18 cellular contexts compared by ENCODE assay signal in the genomic region with DNA sequence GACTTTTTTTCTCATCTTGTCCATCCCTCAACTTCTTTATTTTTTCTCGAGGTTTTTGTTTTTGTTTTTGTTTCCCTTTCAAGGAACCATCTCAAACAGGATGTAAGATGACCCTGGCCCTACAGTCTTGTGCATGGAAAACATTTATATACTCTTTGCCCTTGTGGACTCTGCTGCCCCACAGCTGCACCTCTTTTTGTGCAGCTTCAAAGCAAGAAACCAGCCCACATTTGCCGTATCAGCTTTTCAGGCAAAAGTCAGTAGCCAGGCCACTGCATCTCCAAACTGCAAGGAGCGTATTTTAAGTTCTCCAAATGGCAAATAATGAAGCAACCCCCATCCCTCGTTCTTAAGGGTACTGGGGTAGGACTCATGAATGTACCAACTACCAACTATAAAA.
A peak's percentile ranks its signal among the peaks of the same experiment; 100 is the strongest.
DNase-seq lines count a peak whose midpoint lies in the region; ATAC-seq, FAIRE-seq and TF ChIP-seq lines count a peak whose summit lies in the region.
"Had no signal": no experiment of that assay in that cellular context is flagged by ENCODE, and none has a peak within 500 bp of the region (broad histone marks: within the 10 kb centered on the region; RNA-seq: fewer than 3 reads in every experiment).

No MANE protein-coding gene starts in this region.

- H3K4me3 Mint-ChIP-seq in nephron progenitor cell, result no peak overlapping the region
- no peak overlapping the region for H3K4me3 Mint-ChIP-seq in activated T-cell treated with anti-CD3 and anti-CD28 coated beads, Interleukin-2, amount 50 U/mL, for 72 hours
- H3K4me3 Mint-ChIP-seq: CD4-positive, alpha-beta T cell had no signal

- H3F3A ChIP-seq in PC-3 (ENCODE audit: low read length, unreplicated experiment), result no peaks in the 10 kb centered on the region

- H3K27ac ChIP-seq in A549 (no peak overlapping the region), PC-3 (ENCODE audit: low read length) (no peak overlapping the region), kidney (ENCODE audit: low read depth in 2 of 2, low read length in 2 of 2) (no peak overlapping the region), small intestine (ENCODE audit: low read depth in 1 of 2, low read length in 1 of 2) (no peak overlapping the region)
- H3K27ac ChIP-seq: C4-2B had no signal

- no peak for TF ChIP-seq CTCF in A549 (IDR thresholded peaks at IDR 0.05)
- no peak for TF ChIP-seq CTCF in PC-3 (conservative IDR thresholded peaks at IDR 0.05; ENCODE audit: low read depth, low read length)
- TF ChIP-seq CTCF in nephron progenitor cell (IDR thresholded peaks at IDR 0.05), result no peak
- TF ChIP-seq CTCF in kidney (IDR thresholded peaks at IDR 0.05; ENCODE audit: borderline replicate concordance, extremely low read depth, insufficient read depth), result no peak

- H3K9me2 ChIP-seq in PC-3 (replicated peaks; ENCODE audit: low read length), result no peaks in the 10 kb centered on the region

- H3K27me3 Mint-ChIP-seq in nephron progenitor cell (ENCODE audit: low read depth, poor library complexity), result no peaks in the 10 kb centered on the region
- H3K27me3 Mint-ChIP-seq in activated T-cell treated with anti-CD3 and anti-CD28 coated beads, Interleukin-2, amount 50 U/mL, for 72 hours (ENCODE audit: low read depth), result no peaks in the 10 kb centered on the region
- H3K27me3 Mint-ChIP-seq: CD4-positive, alpha-beta T cell had no signal

- H3K36me3 ChIP-seq in PC-3 (ENCODE audit: low read depth, low read length), result no peaks in the 10 kb centered on the region
- H3K36me3 ChIP-seq in kidney (ENCODE audit: control insufficient read depth in 1 of 2, insufficient read depth in 2 of 2, low read length in 2 of 2), result no peaks in the 10 kb centered on the region
- no peaks in the 10 kb centered on the region for H3K36me3 ChIP-seq in small intestine (ENCODE audit: control insufficient read depth in 2 of 2, insufficient read depth in 2 of 2, low read length in 2 of 2)
- H3K36me3 ChIP-seq: HAP-1 had no signal

- TF ChIP-seq POLR2A in A549 (IDR thresholded peaks at IDR 0.05; ENCODE audit: low read length), result no peak

- H3K4me1 Mint-ChIP-seq in nephron progenitor cell, result peaks cover 10% of the 10 kb centered on the region
- H3K4me1 Mint-ChIP-seq in activated T-cell treated with anti-CD3 and anti-CD28 coated beads, Interleukin-2, amount 50 U/mL, for 72 hours (ENCODE audit: low read depth), result no peaks in the 10 kb centered on the region

- no peak overlapping the region for H2AFZ ChIP-seq in PC-3 (ENCODE audit: low read length)

- no peak for TF ChIP-seq RAD21 in A549 (conservative IDR thresholded peaks at IDR 0.05 in 1 of 2, IDR thresholded peaks at IDR 0.05 in 1 of 2)

- H3K9me3 Mint-ChIP-seq in nephron progenitor cell, result peaks cover 16% of the 10 kb centered on the region
- H3K9me3 Mint-ChIP-seq in activated T-cell treated with anti-CD3 and anti-CD28 coated beads, Interleukin-2, amount 50 U/mL, for 72 hours, result peaks cover 0 to 7% of the 10 kb centered on the region in 2 donors

- CTCF ChIA-PET in A549 (lab: Yijun Ruan, JAX), result no interaction called here
- CTCF ChIA-PET in PC-3 (lab: Charles Lee), result no interaction called here

- H3K9me3 ChIP-seq in A549 (no peaks in the 10 kb centered on the region), PC-3 (ENCODE audit: low read length) (no peaks in the 10 kb centered on the region), kidney (ENCODE audit: control insufficient read depth in 1 of 2, low read length in 2 of 2) (no peaks in the 10 kb centered on the region), small intestine (ENCODE audit: control insufficient read depth, low read depth) (no peaks in the 10 kb centered on the region)
- H3K9me3 ChIP-seq: Caco-2, HAP-1 had no signal

- no peaks in the 10 kb centered on the region for H3K36me3 Mint-ChIP-seq in nephron progenitor cell (ENCODE audit: low read depth)
- no peaks in the 10 kb centered on the region for H3K36me3 Mint-ChIP-seq in activated T-cell treated with anti-CD3 and anti-CD28 coated beads, Interleukin-2, amount 50 U/mL, for 72 hours (ENCODE audit: insufficient read depth in 2 of 2)

- no peak overlapping the region for H3K9ac ChIP-seq in PC-3 (ENCODE audit: low read length)
- no peak overlapping the region for H3K9ac ChIP-seq in kidney (ENCODE audit: low read length in 2 of 2)

- intact Hi-C loops in PC-3 (cut with micrococcal nuclease) (no loop called here), kidney (cut with DNase I) (no loop called here)

- no peaks in the 10 kb centered on the region for H4K20me1 ChIP-seq in PC-3 (ENCODE audit: low read length)

- DNase-seq in A549 (ENCODE audit: low read depth in 1 of 2, low spot score in 1 of 2) (no peak), PC-3 (no peak), nephron progenitor cell (no peak), kidney (no peak), NK-92 (lab: John Stamatoyannopoulos, UW; ENCODE audit: unreplicated experiment) (no peak), small intestine (no peak)
- no peak for DNase-seq in activated T-cell treated with anti-CD3 and anti-CD28 coated beads, Interleukin-2, amount 50 U/mL, for 72 hours
- DNase-seq: AML-193; Caco-2; CD4-positive, alpha-beta T cell; DMS79 treated with DMSO at 0.1 percent for 48 hours; GF-D8 had no signal

- no peak overlapping the region for H3K4me3 ChIP-seq in A549
- no peak overlapping the region for H3K4me3 ChIP-seq in PC-3 (ENCODE audit: low read length)
- no peak overlapping the region for H3K4me3 ChIP-seq in kidney (ENCODE audit: low read length in 2 of 2)
- H3K4me3 ChIP-seq in small intestine (ENCODE audit: low read depth in 1 of 2, low read length in 2 of 2), result no peak overlapping the region
- H3K4me3 ChIP-seq: HAP-1 had no signal

- FAIRE-seq in A549 (lab: Jason Lieb, UNC), result no peak
- no peak for FAIRE-seq in kidney (lab: Jason Lieb, UNC)
- no peak for FAIRE-seq in small intestine (lab: Jason Lieb, UNC)
- FAIRE-seq: A204.1, D721Med, GM19239 had no signal

- ATAC-seq in A549 (no peak), GM18861 (IDR thresholded peaks at IDR 0.05; ENCODE audit: unreplicated experiment) (peak; percentile 14), PC-3 (no peak)
- ATAC-seq in activated T-cell treated with anti-CD3 and anti-CD28 coated beads, Interleukin-2, amount 50 U/mL, for 72 hours (replicated peaks in 1 of 2), result no peak

- POLR2A ChIA-PET in A549 (lab: Yijun Ruan, JAX) (no interaction called here), PC-3 (lab: Charles Lee; ENCODE audit: unreplicated experiment) (no interaction called here)

- 21% methylated on average over 4 of the region's 4 CpGs for WGBS in A549 (ENCODE audit: missing lambda C conversion rate)
- 58 to 71% (median 60%) methylated on average over 4 of the region's 4 CpGs for WGBS in small intestine, 3 donors

- H3K27me3 ChIP-seq in PC-3 (ENCODE audit: low read length), result no peaks in the 10 kb centered on the region
- H3K27me3 ChIP-seq in small intestine (ENCODE audit: control insufficient read depth in 2 of 2, insufficient read depth in 2 of 2, low read length in 2 of 2), result no peaks in the 10 kb centered on the region

- BruUV-seq in PC-3 (replicated peaks; lab: Mats Ljungman, UMichigan), result no TSS peak

- H3K4me1 ChIP-seq in A549 (no peaks in the 10 kb centered on the region), PC-3 (ENCODE audit: insufficient read depth, low read length) (peaks cover 6% of the 10 kb centered on the region; the same call in 1 of the 2 replicates), kidney (ENCODE audit: control insufficient read depth in 1 of 2, insufficient read depth in 1 of 2, low read depth in 1 of 2, low read length in 2 of 2) (no peaks in the 10 kb centered on the region), small intestine (ENCODE audit: control insufficient read depth in 2 of 2, insufficient read depth in 1 of 2, low read depth in 1 of 2, low read length in 1 of 2) (no peaks in the 10 kb centered on the region)
- H3K4me1 ChIP-seq: Caco-2, HAP-1 had no signal

- peak overlapping the region; percentile 87 for H3K27ac Mint-ChIP-seq in nephron progenitor cell
- H3K27ac Mint-ChIP-seq in activated T-cell treated with anti-CD3 and anti-CD28 coated beads, Interleukin-2, amount 50 U/mL, for 72 hours, result no peak overlapping the region
- H3K27ac Mint-ChIP-seq: CD4-positive, alpha-beta T cell had no signal

- H3K4me2 ChIP-seq in A549 (0 out of 3 replicates have a peak overlapping the region, but pooled peaks have one; percentile 17), PC-3 (ENCODE audit: low read length) (0 out of 2 replicates have a peak overlapping the region, but pooled peaks have one; percentile 8)

- no peaks in the 10 kb centered on the region for H3K79me2 ChIP-seq in PC-3 (ENCODE audit: low read length)

- no peak for TF ChIP-seq EP300 in A549 (IDR thresholded peaks at IDR 0.05)

TF ChIP-seq in A549, 52 proteins besides CTCF, POLR2A, EP300 and RAD21:
- TF ChIP-seq, protein P1, sequence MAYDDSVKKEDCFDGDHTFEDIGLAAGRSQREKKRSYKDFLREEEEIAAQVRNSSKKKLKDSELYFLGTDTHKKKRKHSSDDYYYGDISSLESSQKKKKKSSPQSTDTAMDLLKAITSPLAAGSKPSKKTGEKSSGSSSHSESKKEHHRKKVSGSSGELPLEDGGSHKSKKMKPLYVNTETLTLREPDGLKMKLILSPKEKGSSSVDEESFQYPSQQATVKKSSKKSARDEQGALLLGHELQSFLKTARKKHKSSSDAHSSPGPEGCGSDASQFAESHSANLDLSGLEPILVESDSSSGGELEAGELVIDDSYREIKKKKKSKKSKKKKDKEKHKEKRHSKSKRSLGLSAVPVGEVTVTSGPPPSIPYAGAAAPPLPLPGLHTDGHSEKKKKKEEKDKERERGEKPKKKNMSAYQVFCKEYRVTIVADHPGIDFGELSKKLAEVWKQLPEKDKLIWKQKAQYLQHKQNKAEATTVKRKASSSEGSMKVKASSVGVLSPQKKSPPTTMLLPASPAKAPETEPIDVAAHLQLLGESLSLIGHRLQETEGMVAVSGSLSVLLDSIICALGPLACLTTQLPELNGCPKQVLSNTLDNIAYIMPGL (CRISPR knock-in tag; IDR thresholded peaks at IDR 0.05; ENCODE audit: borderline replicate concordance), result no peak
